ENCODE assay signal across 1 cellular context in the genomic region with DNA sequence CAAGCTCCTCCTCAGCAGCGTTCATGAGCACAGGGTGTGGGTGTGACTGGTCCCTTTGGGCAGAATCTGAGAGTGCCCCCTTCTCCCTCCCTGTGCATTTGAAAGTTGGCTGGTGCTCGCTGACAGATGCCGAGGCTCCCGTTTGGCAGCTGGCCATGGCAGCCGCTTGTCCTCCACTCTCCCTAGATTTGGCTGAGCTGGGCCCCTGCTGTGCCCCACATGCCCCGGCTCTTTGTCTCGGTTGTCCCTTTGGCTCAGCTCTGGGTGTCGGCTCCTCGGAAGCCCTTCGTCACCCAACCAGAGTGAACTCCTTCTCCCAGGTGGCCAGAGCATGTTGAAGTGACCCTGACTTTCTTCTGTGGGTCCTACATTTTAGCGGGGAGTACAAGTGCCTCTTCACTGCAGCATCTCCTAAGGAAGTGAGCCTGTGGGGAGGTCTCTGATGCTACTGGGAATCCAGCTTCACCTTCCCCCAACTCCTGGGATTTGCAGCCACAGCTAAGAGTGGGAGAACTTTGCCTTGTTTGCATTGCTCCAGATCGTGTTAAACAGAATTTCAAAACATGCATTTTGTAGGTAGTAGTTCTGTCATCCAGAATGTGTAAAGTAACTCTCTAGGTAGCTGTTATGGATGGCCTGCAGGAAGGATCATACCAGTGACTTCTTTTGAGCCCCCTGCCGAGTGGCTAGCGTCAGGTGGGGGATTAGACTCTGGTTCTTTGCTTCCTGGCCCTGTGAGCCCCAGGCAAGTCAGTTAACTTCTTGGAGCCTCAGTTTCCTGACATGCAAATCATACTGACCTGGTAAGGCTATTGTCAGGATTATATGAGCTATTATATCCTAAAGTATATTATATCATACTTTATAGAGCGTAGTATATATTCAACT.
TF ChIP-seq lines count a peak whose summit lies in the region.

No MANE protein-coding gene starts in this region.

TF ChIP-seq in HepG2, 621 proteins besides CTCF, POLR2A, EP300 and RAD21 (continued from another document and continues in another):
- TF ChIP-seq, protein P1, sequence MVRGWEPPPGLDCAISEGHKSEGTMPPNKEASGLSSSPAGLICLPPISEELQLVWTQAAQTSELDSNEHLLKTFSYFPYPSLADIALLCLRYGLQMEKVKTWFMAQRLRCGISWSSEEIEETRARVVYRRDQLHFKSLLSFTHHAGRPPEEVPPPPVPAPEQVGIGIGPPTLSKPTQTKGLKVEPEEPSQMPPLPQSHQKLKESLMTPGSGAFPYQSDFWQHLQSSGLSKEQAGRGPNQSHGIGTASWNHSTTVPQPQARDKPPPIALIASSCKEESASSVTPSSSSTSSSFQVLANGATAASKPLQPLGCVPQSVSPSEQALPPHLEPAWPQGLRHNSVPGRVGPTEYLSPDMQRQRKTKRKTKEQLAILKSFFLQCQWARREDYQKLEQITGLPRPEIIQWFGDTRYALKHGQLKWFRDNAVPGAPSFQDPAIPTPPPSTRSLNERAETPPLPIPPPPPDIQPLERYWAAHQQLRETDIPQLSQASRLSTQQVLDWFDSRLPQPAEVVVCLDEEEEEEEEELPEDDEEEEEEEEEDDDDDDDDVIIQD (CRISPR knock-in tag; IDR thresholded peaks at IDR 0.05; ENCODE audit: low read depth) = peak; percentile 37; the same call in 1 of the 2 replicates
- TF ChIP-seq STAT5B (CRISPR knock-in tag; IDR thresholded peaks at IDR 0.05) (no peak), ZMYM3 (CRISPR knock-in tag; IDR thresholded peaks at IDR 0.05) (peak; percentile 49), DMAP1 (CRISPR knock-in tag; IDR thresholded peaks at IDR 0.05) (peak; percentile 64; the same call in 1 of the 2 replicates), SPEN (CRISPR knock-in tag; IDR thresholded peaks at IDR 0.05; ENCODE audit: low read depth) (0 out of 2 replicates have a peak, but pooled peaks have one; percentile 6), HNF4A (CRISPR knock-in tag; IDR thresholded peaks at IDR 0.05) (peak; percentile 88), ZBTB20 (CRISPR knock-in tag; IDR thresholded peaks at IDR 0.05; ENCODE audit: borderline replicate concordance, low read depth) (peak; percentile 37; the same call in 1 of the 2 replicates), NFE2L1 (CRISPR knock-in tag; IDR thresholded peaks at IDR 0.05; ENCODE audit: borderline replicate concordance) (0 out of 2 replicates have a peak, but pooled peaks have one; percentile 23), ZNF788 (CRISPR knock-in tag; IDR thresholded peaks at IDR 0.05; ENCODE audit: borderline replicate concordance) (0 out of 2 replicates have a peak, but pooled peaks have one; percentile 36), ZNF496 (CRISPR knock-in tag; IDR thresholded peaks at IDR 0.05; ENCODE audit: insufficient replicate concordance) (no peak), YEATS2 (CRISPR knock-in tag; IDR thresholded peaks at IDR 0.05; ENCODE audit: borderline replicate concordance) (no peak), PPARG (CRISPR knock-in tag; conservative IDR thresholded peaks at IDR 0.05) (peak; percentile 57; the same call in 1 of the 2 replicates), ZBTB7B (CRISPR knock-in tag; IDR thresholded peaks at IDR 0.05) (no peak), NCOA1 (CRISPR knock-in tag; IDR thresholded peaks at IDR 0.05) (no peak), NR2F6 (IDR thresholded peaks at IDR 0.05) (no peak), NR2F6 (CRISPR knock-in tag; IDR thresholded peaks at IDR 0.05) (no peak; the same call in 1 of the 2 replicates), RARA (CRISPR knock-in tag; IDR thresholded peaks at IDR 0.05) (peak; percentile 55), ZNF292 (CRISPR knock-in tag; IDR thresholded peaks at IDR 0.05; ENCODE audit: borderline replicate concordance, low read depth) (peak; percentile 35; the same call in 1 of the 2 replicates), ZNF678 (CRISPR knock-in tag; IDR thresholded peaks at IDR 0.05) (no peak), EEA1 (CRISPR knock-in tag; IDR thresholded peaks at IDR 0.05; ENCODE audit: borderline replicate concordance) (0 out of 2 replicates have a peak, but pooled peaks have one; percentile 75), ZNF274 (CRISPR knock-in tag; IDR thresholded peaks at IDR 0.05) (peak; percentile 26; the same call in 1 of the 2 replicates), ZFP36 (IDR thresholded peaks at IDR 0.05; ENCODE audit: borderline replicate concordance, low read depth, low read length, partially characterized antibody) (no peak), SATB2 (CRISPR knock-in tag; IDR thresholded peaks at IDR 0.05) (no peak), HOXA3 (CRISPR knock-in tag; IDR thresholded peaks at IDR 0.05) (peak; percentile 52; the same call in 1 of the 2 replicates), ZSCAN21 (CRISPR knock-in tag; IDR thresholded peaks at IDR 0.05; ENCODE audit: borderline replicate concordance) (no peak), IKZF4 (CRISPR knock-in tag; IDR thresholded peaks at IDR 0.05; ENCODE audit: borderline replicate concordance, low read depth, not compliant biosample characterization) (no peak), REPIN1 (CRISPR knock-in tag; IDR thresholded peaks at IDR 0.05; ENCODE audit: borderline replicate concordance, low read depth) (peak; percentile 33; the same call in 1 of the 2 replicates), ZNF605 (CRISPR knock-in tag; IDR thresholded peaks at IDR 0.05) (0 out of 2 replicates have a peak, but pooled peaks have one; percentile 32), MIER2 (CRISPR knock-in tag; IDR thresholded peaks at IDR 0.05) (peak; percentile 55; the same call in 1 of the 2 replicates), SAP130 (CRISPR knock-in tag; IDR thresholded peaks at IDR 0.05; ENCODE audit: low read depth) (peak; percentile 82), ZNF260 (CRISPR knock-in tag; IDR thresholded peaks at IDR 0.05; ENCODE audit: borderline replicate concordance, low read depth) (no peak), ZNF839 (CRISPR knock-in tag; IDR thresholded peaks at IDR 0.05; ENCODE audit: borderline replicate concordance) (no peak), PLSCR1 (CRISPR knock-in tag; IDR thresholded peaks at IDR 0.05; ENCODE audit: borderline replicate concordance) (no peak), SRF (IDR thresholded peaks at IDR 0.05; ENCODE audit: low read depth, low read length) (0 out of 2 replicates have a peak, but pooled peaks have one; percentile 5), BCL6 (CRISPR knock-in tag; IDR thresholded peaks at IDR 0.05) (peak; percentile 77), POLR2G (IDR thresholded peaks at IDR 0.05; ENCODE audit: low read depth, low read length) (0 out of 2 replicates have a peak, but pooled peaks have one; percentile 25), ZNF512B (CRISPR knock-in tag; IDR thresholded peaks at IDR 0.05; ENCODE audit: borderline replicate concordance) (no peak), SAFB2 (CRISPR knock-in tag; IDR thresholded peaks at IDR 0.05; ENCODE audit: borderline replicate concordance, low read depth) (no peak; the same call in 1 of the 2 replicates), FOXO4 (CRISPR knock-in tag; conservative IDR thresholded peaks at IDR 0.05) (no peak), POLR2AphosphoS5 (IDR thresholded peaks at IDR 0.05; ENCODE audit: low read depth, low read length) (0 out of 2 replicates have a peak, but pooled peaks have one; percentile 20), EZH2 (conservative IDR thresholded peaks at IDR 0.05; ENCODE audit: low read depth, low read length) (no peak), ZNF282 (IDR thresholded peaks at IDR 0.05; ENCODE audit: partially characterized antibody) (no peak), SOX5 (CRISPR knock-in tag; IDR thresholded peaks at IDR 0.05; ENCODE audit: borderline replicate concordance) (peak; percentile 30; the same call in 1 of the 2 replicates), ZNF792 (CRISPR knock-in tag; IDR thresholded peaks at IDR 0.05) (peak; percentile 36; the same call in 1 of the 2 replicates), SYNCRIP (IDR thresholded peaks at IDR 0.05; ENCODE audit: insufficient read depth, low read depth, low read length) (no peak), CAMTA2 (CRISPR knock-in tag; IDR thresholded peaks at IDR 0.05; ENCODE audit: borderline replicate concordance) (0 out of 2 replicates have a peak, but pooled peaks have one; percentile 23), ZNF331 (CRISPR knock-in tag; IDR thresholded peaks at IDR 0.05) (0 out of 2 replicates have a peak, but pooled peaks have one; percentile 24), ZNF567 (CRISPR knock-in tag; IDR thresholded peaks at IDR 0.05; ENCODE audit: borderline replicate concordance) (peak; percentile 71; the same call in 1 of the 2 replicates), KMT2A (CRISPR knock-in tag; IDR thresholded peaks at IDR 0.05) (peak; percentile 63; the same call in 1 of the 2 replicates)
- TF ChIP-seq, protein P2, sequence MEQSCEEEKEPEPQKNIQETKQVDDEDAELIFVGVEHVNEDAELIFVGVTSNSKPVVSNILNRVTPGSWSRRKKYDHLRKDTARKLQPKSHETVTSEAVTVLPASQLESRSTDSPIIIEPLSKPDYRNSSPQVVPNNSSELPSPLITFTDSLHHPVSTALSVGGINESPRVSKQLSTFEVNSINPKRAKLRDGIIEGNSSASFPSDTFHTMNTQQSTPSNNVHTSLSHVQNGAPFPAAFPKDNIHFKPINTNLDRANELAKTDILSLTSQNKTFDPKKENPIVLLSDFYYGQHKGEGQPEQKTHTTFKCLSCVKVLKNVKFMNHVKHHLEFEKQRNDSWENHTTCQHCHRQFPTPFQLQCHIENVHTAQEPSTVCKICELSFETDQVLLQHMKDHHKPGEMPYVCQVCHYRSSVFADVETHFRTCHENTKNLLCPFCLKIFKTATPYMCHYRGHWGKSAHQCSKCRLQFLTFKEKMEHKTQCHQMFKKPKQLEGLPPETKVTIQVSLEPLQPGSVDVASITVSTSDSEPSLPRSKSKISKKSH (CRISPR knock-in tag; IDR thresholded peaks at IDR 0.05; ENCODE audit: borderline replicate concordance) = no peak
- TF ChIP-seq, protein P3, sequence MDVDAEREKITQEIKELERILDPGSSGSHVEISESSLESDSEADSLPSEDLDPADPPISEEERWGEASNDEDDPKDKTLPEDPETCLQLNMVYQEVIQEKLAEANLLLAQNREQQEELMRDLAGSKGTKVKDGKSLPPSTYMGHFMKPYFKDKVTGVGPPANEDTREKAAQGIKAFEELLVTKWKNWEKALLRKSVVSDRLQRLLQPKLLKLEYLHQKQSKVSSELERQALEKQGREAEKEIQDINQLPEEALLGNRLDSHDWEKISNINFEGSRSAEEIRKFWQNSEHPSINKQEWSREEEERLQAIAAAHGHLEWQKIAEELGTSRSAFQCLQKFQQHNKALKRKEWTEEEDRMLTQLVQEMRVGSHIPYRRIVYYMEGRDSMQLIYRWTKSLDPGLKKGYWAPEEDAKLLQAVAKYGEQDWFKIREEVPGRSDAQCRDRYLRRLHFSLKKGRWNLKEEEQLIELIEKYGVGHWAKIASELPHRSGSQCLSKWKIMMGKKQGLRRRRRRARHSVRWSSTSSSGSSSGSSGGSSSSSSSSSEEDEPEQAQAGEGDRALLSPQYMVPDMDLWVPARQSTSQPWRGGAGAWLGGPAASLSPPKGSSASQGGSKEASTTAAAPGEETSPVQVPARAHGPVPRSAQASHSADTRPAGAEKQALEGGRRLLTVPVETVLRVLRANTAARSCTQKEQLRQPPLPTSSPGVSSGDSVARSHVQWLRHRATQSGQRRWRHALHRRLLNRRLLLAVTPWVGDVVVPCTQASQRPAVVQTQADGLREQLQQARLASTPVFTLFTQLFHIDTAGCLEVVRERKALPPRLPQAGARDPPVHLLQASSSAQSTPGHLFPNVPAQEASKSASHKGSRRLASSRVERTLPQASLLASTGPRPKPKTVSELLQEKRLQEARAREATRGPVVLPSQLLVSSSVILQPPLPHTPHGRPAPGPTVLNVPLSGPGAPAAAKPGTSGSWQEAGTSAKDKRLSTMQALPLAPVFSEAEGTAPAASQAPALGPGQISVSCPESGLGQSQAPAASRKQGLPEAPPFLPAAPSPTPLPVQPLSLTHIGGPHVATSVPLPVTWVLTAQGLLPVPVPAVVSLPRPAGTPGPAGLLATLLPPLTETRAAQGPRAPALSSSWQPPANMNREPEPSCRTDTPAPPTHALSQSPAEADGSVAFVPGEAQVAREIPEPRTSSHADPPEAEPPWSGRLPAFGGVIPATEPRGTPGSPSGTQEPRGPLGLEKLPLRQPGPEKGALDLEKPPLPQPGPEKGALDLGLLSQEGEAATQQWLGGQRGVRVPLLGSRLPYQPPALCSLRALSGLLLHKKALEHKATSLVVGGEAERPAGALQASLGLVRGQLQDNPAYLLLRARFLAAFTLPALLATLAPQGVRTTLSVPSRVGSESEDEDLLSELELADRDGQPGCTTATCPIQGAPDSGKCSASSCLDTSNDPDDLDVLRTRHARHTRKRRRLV (CRISPR knock-in tag; IDR thresholded peaks at IDR 0.05) = no peak
